13 cellular contexts compared by ENCODE assay signal in the genomic region with DNA sequence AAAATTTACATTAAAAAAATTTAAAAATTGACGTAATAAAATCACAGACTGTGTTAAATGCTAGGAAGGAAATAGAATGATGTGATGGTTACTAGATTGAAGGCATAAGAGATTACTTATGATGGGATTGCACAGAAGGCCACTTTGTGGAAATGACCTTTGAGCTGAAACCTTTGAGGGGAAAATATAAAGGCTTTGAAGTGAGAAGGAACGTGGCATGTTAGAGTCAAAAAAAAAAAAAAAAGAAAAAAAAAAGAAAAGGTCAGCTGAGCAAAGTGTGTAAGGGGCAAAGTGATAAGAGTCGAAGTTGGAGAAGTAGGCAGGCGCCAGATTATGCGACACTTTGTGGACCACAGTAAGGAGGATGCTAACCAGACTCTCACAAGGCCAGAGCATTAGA. TPM values are rescaled to one million over a fixed set of nuclear protein-coding genes. Genes with fewer than 3 reads are reported as not detected.
DNase-seq lines count a peak whose midpoint lies in the region; ATAC-seq lines count a peak whose summit lies in the region.
"Had no signal": no experiment of that assay in that cellular context is flagged by ENCODE, and none has a peak within 500 bp of the region (broad histone marks: within the 10 kb centered on the region; RNA-seq: fewer than 3 reads in every experiment).

No MANE protein-coding gene starts in this region.

- H3K27me3 Mint-ChIP-seq in stimulated activated naive CD8-positive, alpha-beta T cell treated with anti-CD3 and anti-CD28 coated beads, Interleukin-15, Interleukin-2, amounts not matched to agents 100 ng/mL and 50 ng/mL, for 24 hours: peaks cover 8% of the 10 kb centered on the region
- H3K27me3 Mint-ChIP-seq in stimulated activated naive CD8-positive, alpha-beta T cell treated with anti-CD3 and anti-CD28 coated beads, Interleukin-15, amount 100 ng/mL, for 72 hours: peaks cover 21% of the 10 kb centered on the region
- H3K27me3 Mint-ChIP-seq in activated naive CD8-positive, alpha-beta T cell treated with anti-CD3 and anti-CD28 coated beads for 36 hours: peaks cover 5% of the 10 kb centered on the region
- peaks cover 8% of the 10 kb centered on the region for H3K27me3 Mint-ChIP-seq in stimulated activated memory B cell treated with anti-CD40 and anti-IgM and Interleukin-4, amounts not matched to agents 10 μg/mL and 1 μg/mL and 100 μg/mL, for 72 hours
- H3K27me3 Mint-ChIP-seq: B cell had no signal

- DNase-seq in stimulated activated naive CD8-positive, alpha-beta T cell treated with anti-CD3 and anti-CD28 coated beads, Interleukin-15, amount 100 ng/mL, for 72 hours: no peak
- DNase-seq in activated naive CD8-positive, alpha-beta T cell treated with anti-CD3 and anti-CD28 coated beads for 36 hours: no peak
- DNase-seq in activated effector memory CD4-positive, alpha-beta T cell treated with Interleukin-2 at 50 U/mL for 16 hours: no peak
- DNase-seq: CD8-positive, alpha-beta memory T cell; COR-L47; DMS 273 treated with DMSO at 0.1 percent for 48 hours; DMS53; HCEC 1CT had no signal

- ATAC-seq in stimulated activated naive CD8-positive, alpha-beta T cell treated with anti-CD3 and anti-CD28 coated beads, Interleukin-15, amount 100 ng/mL, for 72 hours: no peak
- no peak for ATAC-seq in stimulated activated memory B cell treated with anti-CD40 and anti-IgM and Interleukin-4, amounts not matched to agents 10 μg/mL and 1 μg/mL and 100 μg/mL, for 72 hours
- ATAC-seq in GM18511 (IDR thresholded peaks at IDR 0.05; ENCODE audit: unreplicated experiment): no peak
- ATAC-seq: GM23338 had no signal

- H3K4me1 Mint-ChIP-seq in stimulated activated naive CD8-positive, alpha-beta T cell treated with anti-CD3 and anti-CD28 coated beads, Interleukin-15, Interleukin-2, amounts not matched to agents 100 ng/mL and 50 ng/mL, for 24 hours (ENCODE audit: low read depth): peaks cover 25% of the 10 kb centered on the region
- peaks cover 33% of the 10 kb centered on the region for H3K4me1 Mint-ChIP-seq in stimulated activated naive CD8-positive, alpha-beta T cell treated with anti-CD3 and anti-CD28 coated beads, Interleukin-15, amount 100 ng/mL, for 72 hours
- H3K4me1 Mint-ChIP-seq in activated naive CD8-positive, alpha-beta T cell treated with anti-CD3 and anti-CD28 coated beads for 36 hours: peaks cover 16% of the 10 kb centered on the region
- peaks cover 20% of the 10 kb centered on the region for H3K4me1 Mint-ChIP-seq in stimulated activated memory B cell treated with anti-CD40 and anti-IgM and Interleukin-4, amounts not matched to agents 10 μg/mL and 1 μg/mL and 100 μg/mL, for 72 hours

- H3K27ac Mint-ChIP-seq in stimulated activated naive CD8-positive, alpha-beta T cell treated with anti-CD3 and anti-CD28 coated beads, Interleukin-15, Interleukin-2, amounts not matched to agents 100 ng/mL and 50 ng/mL, for 24 hours: peak overlapping the region; percentile 36
- H3K27ac Mint-ChIP-seq in stimulated activated naive CD8-positive, alpha-beta T cell treated with anti-CD3 and anti-CD28 coated beads, Interleukin-15, amount 100 ng/mL, for 72 hours: no peak overlapping the region
- H3K27ac Mint-ChIP-seq in activated naive CD8-positive, alpha-beta T cell treated with anti-CD3 and anti-CD28 coated beads for 36 hours: peak overlapping the region; percentile 50
- H3K27ac Mint-ChIP-seq in stimulated activated memory B cell treated with anti-CD40 and anti-IgM and Interleukin-4, amounts not matched to agents 10 μg/mL and 1 μg/mL and 100 μg/mL, for 72 hours: peak overlapping the region; percentile 9
- H3K27ac Mint-ChIP-seq: B cell, GM23338 had no signal

- no peaks in the 10 kb centered on the region for H3K9me3 Mint-ChIP-seq in stimulated activated naive CD8-positive, alpha-beta T cell treated with anti-CD3 and anti-CD28 coated beads, Interleukin-15, Interleukin-2, amounts not matched to agents 100 ng/mL and 50 ng/mL, for 24 hours
- H3K9me3 Mint-ChIP-seq in stimulated activated naive CD8-positive, alpha-beta T cell treated with anti-CD3 and anti-CD28 coated beads, Interleukin-15, amount 100 ng/mL, for 72 hours: peaks cover 5 to 7% of the 10 kb centered on the region in 2 donors
- H3K9me3 Mint-ChIP-seq in activated naive CD8-positive, alpha-beta T cell treated with anti-CD3 and anti-CD28 coated beads for 36 hours: peaks cover 2% of the 10 kb centered on the region
- H3K9me3 Mint-ChIP-seq in stimulated activated memory B cell treated with anti-CD40 and anti-IgM and Interleukin-4, amounts not matched to agents 10 μg/mL and 1 μg/mL and 100 μg/mL, for 72 hours: peaks cover 3% of the 10 kb centered on the region

- H3K36me3 Mint-ChIP-seq in stimulated activated naive CD8-positive, alpha-beta T cell treated with anti-CD3 and anti-CD28 coated beads, Interleukin-15, Interleukin-2, amounts not matched to agents 100 ng/mL and 50 ng/mL, for 24 hours (ENCODE audit: low read depth): peaks cover 8% of the 10 kb centered on the region
- H3K36me3 Mint-ChIP-seq in activated naive CD8-positive, alpha-beta T cell treated with anti-CD3 and anti-CD28 coated beads for 36 hours: peaks cover 8% of the 10 kb centered on the region
- H3K36me3 Mint-ChIP-seq in stimulated activated memory B cell treated with anti-CD40 and anti-IgM and Interleukin-4, amounts not matched to agents 10 μg/mL and 1 μg/mL and 100 μg/mL, for 72 hours: peaks cover 12% of the 10 kb centered on the region

- no peak overlapping the region for H3K4me3 Mint-ChIP-seq in stimulated activated naive CD8-positive, alpha-beta T cell treated with anti-CD3 and anti-CD28 coated beads, Interleukin-15, Interleukin-2, amounts not matched to agents 100 ng/mL and 50 ng/mL, for 24 hours
- H3K4me3 Mint-ChIP-seq in stimulated activated naive CD8-positive, alpha-beta T cell treated with anti-CD3 and anti-CD28 coated beads, Interleukin-15, amount 100 ng/mL, for 72 hours: peak overlapping the region in 1 of 2 donors; percentile 7
- H3K4me3 Mint-ChIP-seq in activated naive CD8-positive, alpha-beta T cell treated with anti-CD3 and anti-CD28 coated beads for 36 hours: no peak overlapping the region
- H3K4me3 Mint-ChIP-seq in stimulated activated memory B cell treated with anti-CD40 and anti-IgM and Interleukin-4, amounts not matched to agents 10 μg/mL and 1 μg/mL and 100 μg/mL, for 72 hours: no peak overlapping the region
- H3K4me3 Mint-ChIP-seq: B cell, GM23338 had no signal

RNA-seq across cellular contexts. Expression of gene PSMD11, which starts 3.6 kb away (rescaled TPM):
- 100 to 1,000 TPM; 147 to 157 TPM for total RNA-seq in activated naive CD8-positive, alpha-beta T cell treated with anti-CD3 and anti-CD28 coated beads for 36 hours

RNA-seq across cellular contexts. Expression of gene CDK5R1, which starts 46.1 kb away (rescaled TPM):
- 1 to 10 TPM; 9.7 to 9.9 TPM for total RNA-seq in activated naive CD8-positive, alpha-beta T cell treated with anti-CD3 and anti-CD28 coated beads for 36 hours

Comparison
In these comparisons a context has a peak if more than half of its experiments do, and no peak if none do; other contexts are left out.
1. H3K27ac Mint-ChIP-seq: peak in stimulated activated naive CD8-positive, alpha-beta T cell treated with anti-CD3 and anti-CD28 coated beads, Interleukin-15, Interleukin-2, amounts not matched to agents 100 ng/mL and 50 ng/mL, for 24 hours (single experiment), activated naive CD8-positive, alpha-beta T cell treated with anti-CD3 and anti-CD28 coated beads for 36 hours (single experiment) and stimulated activated memory B cell treated with anti-CD40 and anti-IgM and Interleukin-4, amounts not matched to agents 10 μg/mL and 1 μg/mL and 100 μg/mL, for 72 hours (single experiment); none in stimulated activated naive CD8-positive, alpha-beta T cell treated with anti-CD3 and anti-CD28 coated beads, Interleukin-15, amount 100 ng/mL, for 72 hours (0 of 2).